25 cellular contexts compared by ENCODE assay signal in the genomic region with DNA sequence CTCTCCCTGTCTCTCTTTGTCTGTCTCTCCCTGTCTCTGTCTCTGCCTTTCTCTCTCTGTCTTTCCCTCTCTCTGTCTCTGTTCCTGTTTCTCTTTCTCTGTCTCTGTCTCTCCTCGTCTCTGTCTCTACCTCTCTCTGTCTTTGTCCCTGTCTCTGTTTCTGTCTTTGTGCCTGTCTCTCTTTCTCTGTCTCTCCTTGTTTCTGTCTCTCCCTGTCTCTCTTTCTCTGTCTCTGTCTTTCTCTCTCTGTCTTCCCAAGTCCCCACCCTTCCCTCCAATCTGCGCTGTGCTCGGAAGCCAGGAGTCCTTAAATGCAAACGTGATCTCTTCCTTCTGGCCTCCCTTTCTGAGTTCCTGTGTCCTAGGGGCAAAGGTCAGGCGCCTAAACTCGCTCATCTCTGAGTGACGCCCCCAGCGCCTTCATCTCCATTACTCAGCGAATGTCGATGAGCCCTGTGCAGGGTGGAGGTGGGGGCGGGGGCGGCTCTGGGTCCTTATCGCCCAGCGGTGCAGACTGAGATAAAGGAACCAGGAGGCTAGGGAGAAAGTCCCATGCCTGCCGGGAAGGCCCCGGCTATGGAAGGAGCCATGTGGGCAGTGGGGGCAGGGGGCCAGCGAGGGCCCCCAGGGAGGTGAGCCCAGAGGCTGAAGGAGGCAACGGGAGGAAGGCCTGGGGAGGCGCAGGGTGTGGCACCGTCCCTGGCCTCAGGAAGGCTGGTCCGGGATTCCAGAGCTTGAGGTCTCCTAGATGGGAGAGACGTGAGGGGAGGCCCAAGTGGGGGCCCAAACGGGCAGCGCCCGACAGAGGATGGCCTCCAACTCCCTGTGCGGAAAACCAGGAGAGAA. TPM values are rescaled to one million over a fixed set of nuclear protein-coding genes. Genes with fewer than 3 reads are reported as not detected.
A peak's percentile ranks its signal among the peaks of the same experiment; 100 is the strongest.
DNase-seq lines count a peak whose midpoint lies in the region; ATAC-seq and TF ChIP-seq lines count a peak whose summit lies in the region.
"Had no signal": no experiment of that assay in that cellular context is flagged by ENCODE, and none has a peak within 500 bp of the region (broad histone marks: within the 10 kb centered on the region; RNA-seq: fewer than 3 reads in every experiment).

No MANE protein-coding gene starts in this region.

- no peak overlapping the region for H3K4me3 ChIP-seq in lower lobe of right lung
- H3K4me3 ChIP-seq in mammary epithelial cell (replicated peaks in 1 of 3; ENCODE audit: insufficient read depth in 1 of 3, low read depth in 2 of 3, low read length in 3 of 3), result no peak overlapping the region
- H3K4me3 ChIP-seq: body of pancreas, colonic mucosa, HAP-1, SJCRH30 had no signal

- no peaks in the 10 kb centered on the region for H3K27me3 Mint-ChIP-seq in activated CD8-positive, alpha-beta T cell treated with anti-CD3 and anti-CD28 coated beads for 36 hours
- H3K27me3 Mint-ChIP-seq in T-helper 2 cell treated with Interferon-gamma antibody and Interleukin-4, amounts not matched to agents 5 μg/mL and 100 μg/mL, for 36 hours (ENCODE audit: low read depth), result no peaks in the 10 kb centered on the region

- no peaks in the 10 kb centered on the region for H3K9me3 Mint-ChIP-seq in activated CD8-positive, alpha-beta T cell treated with anti-CD3 and anti-CD28 coated beads for 36 hours
- no peaks in the 10 kb centered on the region for H3K9me3 Mint-ChIP-seq in T-helper 2 cell treated with Interferon-gamma antibody and Interleukin-4, amounts not matched to agents 5 μg/mL and 100 μg/mL, for 36 hours

- TF ChIP-seq CTCF in activated CD8-positive, alpha-beta T cell treated with anti-CD3 and anti-CD28 coated beads for 36 hours (IDR thresholded peaks at IDR 0.05), result no peak
- no peak for TF ChIP-seq CTCF in lower lobe of right lung (IDR thresholded peaks at IDR 0.05)
- TF ChIP-seq CTCF in mammary epithelial cell (conservative IDR thresholded peaks at IDR 0.05 in 1 of 2, IDR thresholded peaks at IDR 0.05 in 1 of 2; ENCODE audit: extremely low read depth in 1 of 2, insufficient read depth in 1 of 2, low read depth in 1 of 2, low read length in 2 of 2), result no peak

- DNase-seq in DMS53 (lab: John Stamatoyannopoulos, UW) (peak; percentile 49), DMS53 treated with DMSO at 0.1 percent for 48 hours (lab: John Stamatoyannopoulos, UW; ENCODE audit: unreplicated experiment) (no peak), HUDEP-2 (lab: John Stamatoyannopoulos, UW; ENCODE audit: unreplicated experiment in 76 of 76) (peak in 74 of 76 experiments; percentile 21 to 90 (median 75)), lower lobe of right lung (peak; percentile 27), SK-N-DZ (ENCODE audit: low spot score) (no peak), mammary epithelial cell (no peak)
- DNase-seq in activated CD8-positive, alpha-beta T cell treated with anti-CD3 and anti-CD28 coated beads for 36 hours, result peak; percentile 12
- DNase-seq in T-helper 2 cell treated with Interferon-gamma antibody and Interleukin-4, amounts not matched to agents 5 μg/mL and 100 μg/mL, for 36 hours (ENCODE audit: low spot score), result no peak
- DNase-seq: body of pancreas, colonic mucosa, islet precursor cell, KG1, midbrain, MV-4-11, NCI-H2029 treated with DMSO at 0.1 percent for 48 hours, NCI-H524 treated with DMSO at 0.1 percent for 48 hours, SJCRH30, T-helper 17 cell had no signal

- no peaks in the 10 kb centered on the region for H3K4me1 Mint-ChIP-seq in activated CD8-positive, alpha-beta T cell treated with anti-CD3 and anti-CD28 coated beads for 36 hours (ENCODE audit: low read depth)
- H3K4me1 Mint-ChIP-seq in T-helper 2 cell treated with Interferon-gamma antibody and Interleukin-4, amounts not matched to agents 5 μg/mL and 100 μg/mL, for 36 hours (ENCODE audit: low read depth), result no peaks in the 10 kb centered on the region
- H3K4me1 Mint-ChIP-seq: T-helper 17 cell had no signal

- H3K27ac Mint-ChIP-seq in activated CD8-positive, alpha-beta T cell treated with anti-CD3 and anti-CD28 coated beads for 36 hours, result no peak overlapping the region
- no peak overlapping the region for H3K27ac Mint-ChIP-seq in T-helper 2 cell treated with Interferon-gamma antibody and Interleukin-4, amounts not matched to agents 5 μg/mL and 100 μg/mL, for 36 hours
- H3K27ac Mint-ChIP-seq: activated naive CD8-positive, alpha-beta T cell; T-helper 17 cell had no signal

- in situ Hi-C loops in mammary epithelial cell (cut with MboI; ENCODE audit: low sequenced_read_pairs in 2 of 2), result no loop called here

- H3K27ac ChIP-seq in lower lobe of right lung (no peak overlapping the region), mammary epithelial cell (ENCODE audit: insufficient read depth, low read depth, low read length) (no peak overlapping the region)
- H3K27ac ChIP-seq: 22Rv1, body of pancreas, colonic mucosa, HL-60, SJCRH30 had no signal

- POLR2A ChIA-PET in activated CD8-positive, alpha-beta T cell treated with anti-CD3 and anti-CD28 coated beads for 36 hours (lab: Charles Lee), result no interaction called here

- no peaks in the 10 kb centered on the region for H4K20me1 ChIP-seq in mammary epithelial cell (ENCODE audit: insufficient read depth, low read length)

- peaks cover 21% of the 10 kb centered on the region for H3K27me3 ChIP-seq in lower lobe of right lung (ENCODE audit: low read depth)
- peaks cover 8% of the 10 kb centered on the region for H3K27me3 ChIP-seq in mammary epithelial cell (ENCODE audit: insufficient read depth, low read length)
- H3K27me3 ChIP-seq: body of pancreas, SJCRH30 had no signal

- H3K4me1 ChIP-seq in lower lobe of right lung, result peaks cover 6% of the 10 kb centered on the region
- H3K4me1 ChIP-seq in mammary epithelial cell (ENCODE audit: insufficient read depth, low read length), result no peaks in the 10 kb centered on the region
- H3K4me1 ChIP-seq: colonic mucosa, HAP-1 had no signal

- no peaks in the 10 kb centered on the region for H3K9me3 ChIP-seq in lower lobe of right lung
- no peaks in the 10 kb centered on the region for H3K9me3 ChIP-seq in mammary epithelial cell (replicated peaks; ENCODE audit: insufficient read depth, low read length)
- H3K9me3 ChIP-seq: body of pancreas, colonic mucosa, HAP-1, SJCRH30 had no signal

- H3K4me2 ChIP-seq in mammary epithelial cell (ENCODE audit: insufficient read depth, low read depth, low read length), result no peak overlapping the region

- dilution Hi-C loops in mammary epithelial cell (cut with HindIII; ENCODE audit: low sequenced_read_pairs), result loop anchor here (5.0 kb wide), 2 partner anchors 47 to 238 kb away; no protein-coding TSS in a partner anchor

- no peaks in the 10 kb centered on the region for H3K79me2 ChIP-seq in mammary epithelial cell (ENCODE audit: insufficient read depth, low read length)

- no peak overlapping the region for H2AFZ ChIP-seq in mammary epithelial cell (ENCODE audit: low read depth, low read length)

- 53% methylated on average over 11 of the region's 26 CpGs for WGBS in mammary epithelial cell (ENCODE audit: low coverage, missing lambda C conversion rate)

- no TSS peak for BruUV-seq in mammary epithelial cell (replicated peaks; lab: Mats Ljungman, UMichigan)

- no peak overlapping the region for H3K9ac ChIP-seq in mammary epithelial cell (ENCODE audit: insufficient read depth, low read length)

- H3K4me3 Mint-ChIP-seq in activated CD8-positive, alpha-beta T cell treated with anti-CD3 and anti-CD28 coated beads for 36 hours, result no peak overlapping the region
- H3K4me3 Mint-ChIP-seq in T-helper 2 cell treated with Interferon-gamma antibody and Interleukin-4, amounts not matched to agents 5 μg/mL and 100 μg/mL, for 36 hours, result no peak overlapping the region
- H3K4me3 Mint-ChIP-seq: activated naive CD8-positive, alpha-beta T cell; T-helper 17 cell had no signal

- CTCF ChIA-PET in activated CD8-positive, alpha-beta T cell treated with anti-CD3 and anti-CD28 coated beads for 36 hours (lab: Charles Lee), result no interaction called here
- CTCF ChIA-PET in mammary epithelial cell (lab: Charles Lee; ENCODE audit: low non-redundant PET), result no interaction called here

- intact Hi-C loops in activated CD8-positive, alpha-beta T cell treated with anti-CD3 and anti-CD28 coated beads for 36 hours (cut with micrococcal nuclease), result no loop called here
- intact Hi-C loops in lower lobe of right lung (cut with DNase I) (no loop called here), mammary epithelial cell (cut with micrococcal nuclease) (no loop called here)

- H3K36me3 ChIP-seq in lower lobe of right lung (no peaks in the 10 kb centered on the region), mammary epithelial cell (ENCODE audit: insufficient read depth, low read length) (no peaks in the 10 kb centered on the region)
- H3K36me3 ChIP-seq: colonic mucosa, HAP-1, SJCRH30 had no signal

- no peaks in the 10 kb centered on the region for H3K36me3 Mint-ChIP-seq in activated CD8-positive, alpha-beta T cell treated with anti-CD3 and anti-CD28 coated beads for 36 hours (ENCODE audit: low read depth)
- no peaks in the 10 kb centered on the region for H3K36me3 Mint-ChIP-seq in T-helper 2 cell treated with Interferon-gamma antibody and Interleukin-4, amounts not matched to agents 5 μg/mL and 100 μg/mL, for 36 hours (ENCODE audit: low read depth)
- H3K36me3 Mint-ChIP-seq: activated naive CD8-positive, alpha-beta T cell had no signal

- peak; percentile 51 for ATAC-seq in activated CD8-positive, alpha-beta T cell treated with anti-CD3 and anti-CD28 coated beads for 36 hours
- ATAC-seq in lower lobe of right lung, result no peak
- ATAC-seq: body of pancreas, T-helper 17 cell had no signal

RNA-seq across cellular contexts. Expression of a gene that starts 1.5 kb away (rescaled TPM):
- total RNA-seq in activated CD8-positive, alpha-beta T cell treated with anti-CD3 and anti-CD28 coated beads for 36 hours, result not detected
- total RNA-seq in lower lobe of right lung (not detected), mammary epithelial cell (not detected)
- not detected in 2 replicates for polyA plus RNA-seq in SK-N-DZ (2014; cell fraction: cytosol; rRNA removed)
- not detected in 2 replicates for polyA plus RNA-seq in SK-N-DZ (2014; cell fraction: nucleus; rRNA removed)
- not detected for polyA plus RNA-seq in mammary epithelial cell
- not detected for polyA minus RNA-seq in mammary epithelial cell
- total RNA-seq: activated CD8-positive, alpha-beta memory T cell treated with anti-CD3 and anti-CD28 coated beads for 36 hours; pulmonary artery endothelial cell; SJCRH30; T-helper 17 cell had no signal
- polyA plus RNA-seq: BJ had no signal

RNA-seq across cellular contexts. Expression of a gene that starts 25.3 kb away (rescaled TPM):
- not detected for total RNA-seq in activated CD8-positive, alpha-beta T cell treated with anti-CD3 and anti-CD28 coated beads for 36 hours
- total RNA-seq in lower lobe of right lung, result not detected
- polyA plus RNA-seq in SK-N-DZ (2014; cell fraction: cytosol; rRNA removed), result not detected in 2 replicates
- polyA plus RNA-seq in SK-N-DZ (2014; cell fraction: nucleus; rRNA removed), result not detected in 2 replicates
- not detected for total RNA-seq in mammary epithelial cell
- polyA plus RNA-seq in mammary epithelial cell, result not detected
- not detected for polyA minus RNA-seq in mammary epithelial cell
- total RNA-seq: activated CD8-positive, alpha-beta memory T cell treated with anti-CD3 and anti-CD28 coated beads for 36 hours; body of pancreas; pulmonary artery endothelial cell; SJCRH30; T-helper 17 cell had no signal
- polyA plus RNA-seq: BJ had no signal

Comparison
In these comparisons a context has a peak if more than half of its experiments do, and no peak if none do; other contexts are left out.
1. DNase-seq: peak in DMS53 (single experiment), HUDEP-2 (74 of 76), activated CD8-positive, alpha-beta T cell treated with anti-CD3 and anti-CD28 coated beads for 36 hours (single experiment) and lower lobe of right lung (single experiment); none in DMS53 treated with DMSO at 0.1 percent for 48 hours (single experiment), T-helper 2 cell treated with Interferon-gamma antibody and Interleukin-4, amounts not matched to agents 5 μg/mL and 100 μg/mL, for 36 hours (single experiment), SK-N-DZ (single experiment) and mammary epithelial cell (single experiment).